ENCODE assay signal across 1 cellular context in the genomic region with DNA sequence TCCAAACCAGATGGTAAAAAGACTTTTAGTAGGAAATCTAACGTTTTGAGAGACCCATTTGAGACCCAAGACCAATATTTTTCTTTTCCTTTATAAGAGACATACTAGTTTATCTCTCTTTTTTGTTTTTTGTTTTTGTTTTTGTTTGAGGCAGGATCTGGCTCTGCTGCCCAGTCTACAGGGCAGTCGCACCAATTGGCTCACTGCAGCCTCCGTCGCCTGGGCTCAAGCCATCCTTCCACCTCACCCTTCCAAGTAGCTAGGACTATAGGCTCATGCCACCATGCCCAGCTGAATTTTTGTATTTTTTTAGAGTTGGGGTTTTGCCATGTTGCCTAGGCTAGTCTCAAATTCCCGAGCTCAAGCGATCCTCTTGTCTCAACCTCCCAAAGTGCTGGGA.
TF ChIP-seq lines count a peak whose summit lies in the region.

No MANE protein-coding gene starts in this region.

TF ChIP-seq in WTC11, 78 proteins besides CTCF, POLR2A, EP300 and RAD21:
- TF ChIP-seq, protein P1, sequence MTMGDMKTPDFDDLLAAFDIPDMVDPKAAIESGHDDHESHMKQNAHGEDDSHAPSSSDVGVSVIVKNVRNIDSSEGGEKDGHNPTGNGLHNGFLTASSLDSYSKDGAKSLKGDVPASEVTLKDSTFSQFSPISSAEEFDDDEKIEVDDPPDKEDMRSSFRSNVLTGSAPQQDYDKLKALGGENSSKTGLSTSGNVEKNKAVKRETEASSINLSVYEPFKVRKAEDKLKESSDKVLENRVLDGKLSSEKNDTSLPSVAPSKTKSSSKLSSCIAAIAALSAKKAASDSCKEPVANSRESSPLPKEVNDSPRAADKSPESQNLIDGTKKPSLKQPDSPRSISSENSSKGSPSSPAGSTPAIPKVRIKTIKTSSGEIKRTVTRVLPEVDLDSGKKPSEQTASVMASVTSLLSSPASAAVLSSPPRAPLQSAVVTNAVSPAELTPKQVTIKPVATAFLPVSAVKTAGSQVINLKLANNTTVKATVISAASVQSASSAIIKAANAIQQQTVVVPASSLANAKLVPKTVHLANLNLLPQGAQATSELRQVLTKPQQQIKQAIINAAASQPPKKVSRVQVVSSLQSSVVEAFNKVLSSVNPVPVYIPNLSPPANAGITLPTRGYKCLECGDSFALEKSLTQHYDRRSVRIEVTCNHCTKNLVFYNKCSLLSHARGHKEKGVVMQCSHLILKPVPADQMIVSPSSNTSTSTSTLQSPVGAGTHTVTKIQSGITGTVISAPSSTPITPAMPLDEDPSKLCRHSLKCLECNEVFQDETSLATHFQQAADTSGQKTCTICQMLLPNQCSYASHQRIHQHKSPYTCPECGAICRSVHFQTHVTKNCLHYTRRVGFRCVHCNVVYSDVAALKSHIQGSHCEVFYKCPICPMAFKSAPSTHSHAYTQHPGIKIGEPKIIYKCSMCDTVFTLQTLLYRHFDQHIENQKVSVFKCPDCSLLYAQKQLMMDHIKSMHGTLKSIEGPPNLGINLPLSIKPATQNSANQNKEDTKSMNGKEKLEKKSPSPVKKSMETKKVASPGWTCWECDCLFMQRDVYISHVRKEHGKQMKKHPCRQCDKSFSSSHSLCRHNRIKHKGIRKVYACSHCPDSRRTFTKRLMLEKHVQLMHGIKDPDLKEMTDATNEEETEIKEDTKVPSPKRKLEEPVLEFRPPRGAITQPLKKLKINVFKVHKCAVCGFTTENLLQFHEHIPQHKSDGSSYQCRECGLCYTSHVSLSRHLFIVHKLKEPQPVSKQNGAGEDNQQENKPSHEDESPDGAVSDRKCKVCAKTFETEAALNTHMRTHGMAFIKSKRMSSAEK (CRISPR knock-in tag; IDR thresholded peaks at IDR 0.05; ENCODE audit: borderline replicate concordance), result no peak
- TF ChIP-seq ATF1 (CRISPR knock-in tag; IDR thresholded peaks at IDR 0.05) (no peak), ZNF121 (CRISPR knock-in tag; IDR thresholded peaks at IDR 0.05) (peak; percentile 98), NR3C1 (CRISPR knock-in tag; conservative IDR thresholded peaks at IDR 0.05; ENCODE audit: low read depth) (no peak)
- TF ChIP-seq, protein P2, sequence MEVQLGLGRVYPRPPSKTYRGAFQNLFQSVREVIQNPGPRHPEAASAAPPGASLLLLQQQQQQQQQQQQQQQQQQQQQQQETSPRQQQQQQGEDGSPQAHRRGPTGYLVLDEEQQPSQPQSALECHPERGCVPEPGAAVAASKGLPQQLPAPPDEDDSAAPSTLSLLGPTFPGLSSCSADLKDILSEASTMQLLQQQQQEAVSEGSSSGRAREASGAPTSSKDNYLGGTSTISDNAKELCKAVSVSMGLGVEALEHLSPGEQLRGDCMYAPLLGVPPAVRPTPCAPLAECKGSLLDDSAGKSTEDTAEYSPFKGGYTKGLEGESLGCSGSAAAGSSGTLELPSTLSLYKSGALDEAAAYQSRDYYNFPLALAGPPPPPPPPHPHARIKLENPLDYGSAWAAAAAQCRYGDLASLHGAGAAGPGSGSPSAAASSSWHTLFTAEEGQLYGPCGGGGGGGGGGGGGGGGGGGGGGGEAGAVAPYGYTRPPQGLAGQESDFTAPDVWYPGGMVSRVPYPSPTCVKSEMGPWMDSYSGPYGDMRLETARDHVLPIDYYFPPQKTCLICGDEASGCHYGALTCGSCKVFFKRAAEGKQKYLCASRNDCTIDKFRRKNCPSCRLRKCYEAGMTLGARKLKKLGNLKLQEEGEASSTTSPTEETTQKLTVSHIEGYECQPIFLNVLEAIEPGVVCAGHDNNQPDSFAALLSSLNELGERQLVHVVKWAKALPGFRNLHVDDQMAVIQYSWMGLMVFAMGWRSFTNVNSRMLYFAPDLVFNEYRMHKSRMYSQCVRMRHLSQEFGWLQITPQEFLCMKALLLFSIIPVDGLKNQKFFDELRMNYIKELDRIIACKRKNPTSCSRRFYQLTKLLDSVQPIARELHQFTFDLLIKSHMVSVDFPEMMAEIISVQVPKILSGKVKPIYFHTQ (CRISPR knock-in tag; IDR thresholded peaks at IDR 0.05), result no peak
- TF ChIP-seq, protein P3, sequence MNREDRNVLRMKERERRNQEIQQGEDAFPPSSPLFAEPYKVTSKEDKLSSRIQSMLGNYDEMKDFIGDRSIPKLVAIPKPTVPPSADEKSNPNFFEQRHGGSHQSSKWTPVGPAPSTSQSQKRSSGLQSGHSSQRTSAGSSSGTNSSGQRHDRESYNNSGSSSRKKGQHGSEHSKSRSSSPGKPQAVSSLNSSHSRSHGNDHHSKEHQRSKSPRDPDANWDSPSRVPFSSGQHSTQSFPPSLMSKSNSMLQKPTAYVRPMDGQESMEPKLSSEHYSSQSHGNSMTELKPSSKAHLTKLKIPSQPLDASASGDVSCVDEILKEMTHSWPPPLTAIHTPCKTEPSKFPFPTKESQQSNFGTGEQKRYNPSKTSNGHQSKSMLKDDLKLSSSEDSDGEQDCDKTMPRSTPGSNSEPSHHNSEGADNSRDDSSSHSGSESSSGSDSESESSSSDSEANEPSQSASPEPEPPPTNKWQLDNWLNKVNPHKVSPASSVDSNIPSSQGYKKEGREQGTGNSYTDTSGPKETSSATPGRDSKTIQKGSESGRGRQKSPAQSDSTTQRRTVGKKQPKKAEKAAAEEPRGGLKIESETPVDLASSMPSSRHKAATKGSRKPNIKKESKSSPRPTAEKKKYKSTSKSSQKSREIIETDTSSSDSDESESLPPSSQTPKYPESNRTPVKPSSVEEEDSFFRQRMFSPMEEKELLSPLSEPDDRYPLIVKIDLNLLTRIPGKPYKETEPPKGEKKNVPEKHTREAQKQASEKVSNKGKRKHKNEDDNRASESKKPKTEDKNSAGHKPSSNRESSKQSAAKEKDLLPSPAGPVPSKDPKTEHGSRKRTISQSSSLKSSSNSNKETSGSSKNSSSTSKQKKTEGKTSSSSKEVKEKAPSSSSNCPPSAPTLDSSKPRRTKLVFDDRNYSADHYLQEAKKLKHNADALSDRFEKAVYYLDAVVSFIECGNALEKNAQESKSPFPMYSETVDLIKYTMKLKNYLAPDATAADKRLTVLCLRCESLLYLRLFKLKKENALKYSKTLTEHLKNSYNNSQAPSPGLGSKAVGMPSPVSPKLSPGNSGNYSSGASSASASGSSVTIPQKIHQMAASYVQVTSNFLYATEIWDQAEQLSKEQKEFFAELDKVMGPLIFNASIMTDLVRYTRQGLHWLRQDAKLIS (CRISPR knock-in tag; IDR thresholded peaks at IDR 0.05; ENCODE audit: borderline replicate concordance), result no peak
